ENCODE assay signal across 28 cellular contexts in genomic region chr14:71648725-71649124, GRCh38.
DNase-seq lines count a peak whose midpoint lies in the region; ATAC-seq, FAIRE-seq and TF ChIP-seq lines count a peak whose summit lies in the region.
"Had no signal": no experiment of that assay in that cellular context is flagged by ENCODE, and none has a peak within 500 bp of the region (broad histone marks: within the 10 kb centered on the region; RNA-seq: fewer than 3 reads in every experiment).

No MANE protein-coding gene starts in this region.

- no peak overlapping the region for H2AFZ ChIP-seq in GM23338

- H3K9me2 ChIP-seq in GM23338 (ENCODE audit: insufficient read depth), result 0 out of 2 replicates have a peak, but pooled peaks cover 3% of the 10 kb centered on the region

- TF ChIP-seq CTCF in GM23338 (conservative IDR thresholded peaks at IDR 0.05; ENCODE audit: low read depth in 2 of 2) (no peak), WTC11 (IDR thresholded peaks at IDR 0.05) (no peak), tibial nerve (IDR thresholded peaks at IDR 0.05) (no peak), gastroesophageal sphincter (IDR thresholded peaks at IDR 0.05) (no peak)

- H3K4me1 Mint-ChIP-seq in GM23338 (peaks cover 42% of the 10 kb centered on the region), WTC11 (peaks cover 60% of the 10 kb centered on the region)

- H3K9me3 ChIP-seq in HUES48 (ENCODE audit: control insufficient read depth, insufficient read depth, low read length), result 0 out of 2 replicates have a peak, but pooled peaks cover 5% of the 10 kb centered on the region
- no peaks in the 10 kb centered on the region for H3K9me3 ChIP-seq in small intestine (ENCODE audit: control insufficient read depth, low read depth)
- H3K9me3 ChIP-seq in tibial nerve, result peaks cover 0 to 21% (median 4%) of the 10 kb centered on the region in 4 donors
- H3K9me3 ChIP-seq in gastroesophageal sphincter, result peaks cover 0 to 18% (median 0%) of the 10 kb centered on the region in 3 donors

- H3K4me2 ChIP-seq in GM23338, result 0 out of 2 replicates have a peak overlapping the region, but pooled peaks have one; percentile 51
- H3K4me2 ChIP-seq: BLaER1 treated with 17β-estradiol and CSF1 and Interleukin-3, amounts not matched to agents 10 nM and 100 nM; KMS-11 had no signal

- DNase-seq in GM23338 (ENCODE audit: low spot score), result no peak
- no peak for DNase-seq in WTC11 (ENCODE audit: low spot score)
- DNase-seq in small intestine, result peak; percentile 6
- no peak for DNase-seq in tibial nerve (ENCODE audit: low spot score in 2 of 2)
- DNase-seq in iPS-NIHi7 (ENCODE audit: extremely low spot score), result no peak
- DNase-seq: Caco-2; CD4-positive, alpha-beta memory T cell; DMS 273 treated with DMSO at 0.1 percent for 48 hours; DMS79 treated with DMSO at 0.1 percent for 48 hours; MM.1S; NCI-H1417; NCI-H1694; NCI-H2029 treated with DMSO at 0.1 percent for 48 hours; NCI-H2227 treated with DMSO at 0.1 percent for 48 hours; NCI-H526 treated with DMSO at 0.1 percent for 48 hours; SHP77 treated with DMSO at 0.1 percent for 48 hours; SW 1271 had no signal

- TF ChIP-seq POLR2A in tibial nerve (IDR thresholded peaks at IDR 0.05) (no peak), gastroesophageal sphincter (IDR thresholded peaks at IDR 0.05) (no peak)

- H3F3A ChIP-seq in GM23338 (replicated peaks; ENCODE audit: low read depth), result no peaks in the 10 kb centered on the region; the same call in 1 of the 2 replicates

- peak overlapping the region; percentile 80 for H3K27ac Mint-ChIP-seq in GM23338
- H3K27ac Mint-ChIP-seq in WTC11, result peak overlapping the region; percentile 99
- H3K27ac Mint-ChIP-seq: CD4-positive, alpha-beta memory T cell; T-helper 1 cell treated with Interleukin-12 subunit alpha and Interleukin-12 subunit beta and Interleukin-4 antibody, amounts not matched to agents 30 μg/mL and 1 μg/mL, for 36 hours had no signal

- ATAC-seq in GM23338 (no peak), WTC11 (no peak), SK-N-SH treated with all-trans-retinoic acid at 6 μM for 48 hours (no peak), gastroesophageal sphincter (no peak)
- ATAC-seq: Panc1 had no signal

- no peak overlapping the region for H3K4me3 Mint-ChIP-seq in GM23338
- H3K4me3 Mint-ChIP-seq in WTC11, result no peak overlapping the region
- H3K4me3 Mint-ChIP-seq: CD4-positive, alpha-beta memory T cell; IgD-negative memory B cell; T-helper 1 cell treated with Interleukin-12 subunit alpha and Interleukin-12 subunit beta and Interleukin-4 antibody, amounts not matched to agents 30 μg/mL and 1 μg/mL, for 36 hours had no signal

- peaks cover 58% of the 10 kb centered on the region for H3K36me3 Mint-ChIP-seq in GM23338 (ENCODE audit: low read depth)
- peaks cover 52% of the 10 kb centered on the region for H3K36me3 Mint-ChIP-seq in WTC11

- H3K4me3 ChIP-seq in GM23338 (no peak overlapping the region), HUES48 (ENCODE audit: low read depth, low read length) (no peak overlapping the region), small intestine (ENCODE audit: low read depth in 1 of 2, low read length in 2 of 2) (no peak overlapping the region), tibial nerve (no peak overlapping the region), gastroesophageal sphincter (no peak overlapping the region)
- H3K4me3 ChIP-seq: BLaER1 treated with 17β-estradiol and CSF1 and Interleukin-3, amounts not matched to agents 10 nM and 100 nM had no signal

- H4K20me1 ChIP-seq in GM23338 (replicated peaks; ENCODE audit: insufficient read depth), result no peaks in the 10 kb centered on the region

- FAIRE-seq in small intestine (lab: Jason Lieb, UNC), result no peak
- FAIRE-seq: A204.1, GM18507 had no signal

- H3K4me1 ChIP-seq in GM23338 (ENCODE audit: insufficient read depth) (peaks cover 44% of the 10 kb centered on the region), HUES48 (ENCODE audit: control insufficient read depth, insufficient read depth, low read length) (peaks cover 40% of the 10 kb centered on the region), small intestine (ENCODE audit: control insufficient read depth in 2 of 2, insufficient read depth in 1 of 2, low read depth in 1 of 2, low read length in 1 of 2) (no peaks in the 10 kb centered on the region), tibial nerve (peaks cover 0 to 17% (median 6%) of the 10 kb centered on the region in 4 donors), gastroesophageal sphincter (peaks cover 0 to 16% (median 3%) of the 10 kb centered on the region in 3 donors)

- H3K27me3 Mint-ChIP-seq in GM23338 (ENCODE audit: insufficient read depth, low read depth, poor library complexity) (peaks cover 1% of the 10 kb centered on the region), WTC11 (ENCODE audit: low read depth) (no peaks in the 10 kb centered on the region)
- H3K27me3 Mint-ChIP-seq: CD4-positive, alpha-beta memory T cell; IgD-negative memory B cell had no signal

- WGBS in small intestine, 3 donors, result 64 to 82% (median 74%) methylated on average over 2 of the region's 2 CpGs
- WGBS in tibial nerve, 2 donors, result 97 to 100% methylated on average over 2 of the region's 2 CpGs
- WGBS in gastroesophageal sphincter (ENCODE audit: low coverage in 1 of 2), 2 donors, result 88 to 97% methylated on average over 2 of the region's 2 CpGs

- H3K9me3 Mint-ChIP-seq in GM23338 (peaks cover 28% of the 10 kb centered on the region), WTC11 (peaks cover 40% of the 10 kb centered on the region)

- no peak overlapping the region for H3K9ac ChIP-seq in HUES48 (ENCODE audit: low read depth, low read length)
- H3K9ac ChIP-seq: BLaER1 treated with 17β-estradiol and CSF1 and Interleukin-3, amounts not matched to agents 10 nM and 100 nM; KMS-11 had no signal

- TF ChIP-seq EP300 in tibial nerve (IDR thresholded peaks at IDR 0.05), result no peak
- no peak for TF ChIP-seq EP300 in gastroesophageal sphincter (IDR thresholded peaks at IDR 0.05)

- no peak overlapping the region for H3K27ac ChIP-seq in GM23338 (ENCODE audit: low read depth)
- H3K27ac ChIP-seq in HUES48 (ENCODE audit: low read depth, low read length), result peak overlapping the region; percentile 87
- no peak overlapping the region for H3K27ac ChIP-seq in small intestine (ENCODE audit: low read depth in 1 of 2, low read length in 1 of 2)
- no peak overlapping the region for H3K27ac ChIP-seq in tibial nerve
- H3K27ac ChIP-seq in gastroesophageal sphincter, result no peak overlapping the region
- H3K27ac ChIP-seq: BLaER1 treated with 17β-estradiol and CSF1 and Interleukin-3, amounts not matched to agents 10 nM and 100 nM; KMS-11; RWPE1 had no signal

- CTCF ChIA-PET in WTC11 (lab: Charles Lee), result no interaction called here

- H3K79me2 ChIP-seq in GM23338 (replicated peaks; ENCODE audit: insufficient read depth), result no peaks in the 10 kb centered on the region

- H3K27me3 ChIP-seq in GM23338 (ENCODE audit: insufficient read depth) (no peaks in the 10 kb centered on the region), HUES48 (ENCODE audit: control insufficient read depth, insufficient read depth, low read length) (no peaks in the 10 kb centered on the region), small intestine (ENCODE audit: control insufficient read depth in 2 of 2, insufficient read depth in 2 of 2, low read length in 2 of 2) (no peaks in the 10 kb centered on the region), tibial nerve (no peaks in the 10 kb centered on the region), gastroesophageal sphincter (no peaks in the 10 kb centered on the region)
- H3K27me3 ChIP-seq: BLaER1 treated with 17β-estradiol and CSF1 and Interleukin-3, amounts not matched to agents 10 nM and 100 nM had no signal

- H3K36me3 ChIP-seq in GM23338 (ENCODE audit: insufficient read depth), result no peaks in the 10 kb centered on the region; the same call in 1 of the 2 replicates
- 0 out of 2 replicates have a peak, but pooled peaks cover 9% of the 10 kb centered on the region for H3K36me3 ChIP-seq in HUES48 (ENCODE audit: control insufficient read depth, insufficient read depth, low read length)
- peaks cover 1 to 12% of the 10 kb centered on the region in 2 donors for H3K36me3 ChIP-seq in small intestine (ENCODE audit: control insufficient read depth in 2 of 2, insufficient read depth in 2 of 2, low read length in 2 of 2)
- peaks cover 0 to 52% (median 0%) of the 10 kb centered on the region in 3 donors for H3K36me3 ChIP-seq in tibial nerve
- peaks cover 0 to 4% of the 10 kb centered on the region in 2 donors for H3K36me3 ChIP-seq in gastroesophageal sphincter

- POLR2A ChIA-PET in WTC11 (lab: Charles Lee), result no interaction called here

TF ChIP-seq in GM23338, 12 proteins besides CTCF, POLR2A, EP300 and RAD21 (continues in another document):
- no peak for TF ChIP-seq EZH2phosphoT487 (IDR thresholded peaks at IDR 0.05; ENCODE audit: unreplicated experiment)
- no peak for TF ChIP-seq EZH2 (IDR thresholded peaks at IDR 0.05; ENCODE audit: low read depth, unreplicated experiment)
- no peak for TF ChIP-seq NANOG (IDR thresholded peaks at IDR 0.05; ENCODE audit: borderline replicate concordance)
- no peak for TF ChIP-seq JUNB (IDR thresholded peaks at IDR 0.05; ENCODE audit: unreplicated experiment)
- no peak for TF ChIP-seq ZNF331 (CRISPR knock-in tag; IDR thresholded peaks at IDR 0.05; ENCODE audit: low read depth)
- no peak for TF ChIP-seq POLR2AphosphoS5 (IDR thresholded peaks at IDR 0.05; ENCODE audit: low read depth)
- no peak for TF ChIP-seq CREB1 (CRISPR knock-in tag; IDR thresholded peaks at IDR 0.05; ENCODE audit: low read depth)
- TF ChIP-seq ZNF114 (CRISPR knock-in tag; IDR thresholded peaks at IDR 0.05), result no peak

TF ChIP-seq in WTC11, 78 proteins besides CTCF, POLR2A, EP300 and RAD21 (continues in another document):
- no peak for TF ChIP-seq ETV6 (CRISPR knock-in tag; IDR thresholded peaks at IDR 0.05)
- TF ChIP-seq, protein P1, sequence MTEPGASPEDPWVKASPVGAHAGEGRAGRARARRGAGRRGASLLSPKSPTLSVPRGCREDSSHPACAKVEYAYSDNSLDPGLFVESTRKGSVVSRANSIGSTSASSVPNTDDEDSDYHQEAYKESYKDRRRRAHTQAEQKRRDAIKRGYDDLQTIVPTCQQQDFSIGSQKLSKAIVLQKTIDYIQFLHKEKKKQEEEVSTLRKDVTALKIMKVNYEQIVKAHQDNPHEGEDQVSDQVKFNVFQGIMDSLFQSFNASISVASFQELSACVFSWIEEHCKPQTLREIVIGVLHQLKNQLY (CRISPR knock-in tag; IDR thresholded peaks at IDR 0.05), result no peak

TF ChIP-seq in SK-N-SH treated with all-trans-retinoic acid at 6 μM for 48 hours, 23 proteins besides CTCF, POLR2A, EP300 and RAD21 (continues in another document):
- TF ChIP-seq RARB (CRISPR knock-in tag; IDR thresholded peaks at IDR 0.05), result no peak
- no peak for TF ChIP-seq PPARA (CRISPR knock-in tag; IDR thresholded peaks at IDR 0.05; ENCODE audit: borderline replicate concordance)
- TF ChIP-seq ZFP30 (CRISPR knock-in tag; IDR thresholded peaks at IDR 0.05), result no peak
- no peak for TF ChIP-seq ZC3H10 (CRISPR knock-in tag; IDR thresholded peaks at IDR 0.05)
- TF ChIP-seq TCF4 (CRISPR knock-in tag; IDR thresholded peaks at IDR 0.05; ENCODE audit: borderline replicate concordance), result no peak
